Comparison of ENCODE assay signal across 8 cellular contexts in genomic region chr4:101192244-101192643, GRCh38.
DNase-seq lines count a peak whose midpoint lies in the region; ATAC-seq, FAIRE-seq and TF ChIP-seq lines count a peak whose summit lies in the region.

No MANE protein-coding gene starts in this region.

- no peaks in the 10 kb centered on the region for H3K9me3 ChIP-seq in CD8-positive, alpha-beta memory T cell (ENCODE audit: low read length)
- H3K9me3 ChIP-seq in GM12878 (replicated peaks; ENCODE audit: control insufficient read depth, insufficient read depth, low read length) = no peaks in the 10 kb centered on the region

- intact Hi-C loops in GM12878 (cut with micrococcal nuclease; ENCODE audit: unreplicated experiment) = no loop called here
- intact Hi-C loops in natural killer cell (cut with micrococcal nuclease) = loop anchor here (10.0 kb wide), 1 partner anchor 223 kb away; no protein-coding TSS in a partner anchor

- H2AFZ ChIP-seq in GM12878 (ENCODE audit: control insufficient read depth, low read depth, low read length) = no peak overlapping the region

- H3K27me3 ChIP-seq in CD8-positive, alpha-beta memory T cell (ENCODE audit: insufficient read depth, low read length, poor library complexity, severe bottlenecking) = no peaks in the 10 kb centered on the region
- no peaks in the 10 kb centered on the region for H3K27me3 ChIP-seq in GM12878 (replicated peaks in 1 of 2; ENCODE audit: control insufficient read depth in 2 of 2, insufficient read depth in 2 of 2, low read length in 1 of 2)

- H3K4me3 Mint-ChIP-seq in CD8-positive, alpha-beta memory T cell = no peak overlapping the region
- H3K4me3 Mint-ChIP-seq in natural killer cell = no peak overlapping the region

- no TSS peak for BruUV-seq in GM12878 (replicated peaks; lab: Mats Ljungman, UMichigan)

- H3K4me1 ChIP-seq in CD8-positive, alpha-beta memory T cell (ENCODE audit: insufficient read depth, low read length) = no peaks in the 10 kb centered on the region
- no peaks in the 10 kb centered on the region for H3K4me1 ChIP-seq in GM12878 (ENCODE audit: control insufficient read depth, insufficient read depth, low read length)

- CTCF ChIA-PET in CD8-positive, alpha-beta memory T cell (lab: Charles Lee) = no interaction called here
- CTCF ChIA-PET in GM12878 (lab: Yijun Ruan, JAX) = no interaction called here

- ATAC-seq in HG02642 (IDR thresholded peaks at IDR 0.05; ENCODE audit: poor library complexity, unreplicated experiment) (peak; percentile 55), GM12878 (0 out of 3 replicates have a peak, but pooled peaks have one; percentile 24), natural killer cell (no peak)

- H3K27ac ChIP-seq in CD8-positive, alpha-beta memory T cell (ENCODE audit: low read depth, low read length) = no peak overlapping the region
- H3K27ac ChIP-seq in GM12878 (ENCODE audit: control insufficient read depth, insufficient read depth) = no peak overlapping the region

- H3K4me1 Mint-ChIP-seq in CD8-positive, alpha-beta memory T cell = peaks cover 33 to 72% (median 58%) of the 10 kb centered on the region in 3 donors
- H3K4me1 Mint-ChIP-seq in natural killer cell = peaks cover 49 to 55% of the 10 kb centered on the region in 2 donors

- H3K4me3 ChIP-seq in CD8-positive, alpha-beta memory T cell (ENCODE audit: low read length) = no peak overlapping the region
- H3K4me3 ChIP-seq in GM12878 = no peak overlapping the region

- H3K36me3 ChIP-seq in CD8-positive, alpha-beta memory T cell (ENCODE audit: insufficient read depth, low read length) = no peaks in the 10 kb centered on the region
- H3K36me3 ChIP-seq in GM12878 (ENCODE audit: control insufficient read depth in 2 of 2, insufficient read depth in 2 of 2, low read length in 1 of 2) = no peaks in the 10 kb centered on the region; a peak in 1 of 4 replicates

- in situ Hi-C loops in GM12878 (cut with MboI) = no loop called here

- peak overlapping the region in 6 of 8 donors; percentile 2 to 79 (median 8) for H3K27ac Mint-ChIP-seq in CD8-positive, alpha-beta memory T cell
- peak overlapping the region; percentile 19 to 27 for H3K27ac Mint-ChIP-seq in natural killer cell

- RAD21 ChIA-PET in GM12878 (lab: Charles Lee; ENCODE audit: unreplicated experiment) = no interaction called here

- no peak for FAIRE-seq in GM12878 (lab: Jason Lieb, UNC)

- SMC1A ChIA-PET in GM12878 (lab: Charles Lee; ENCODE audit: uncharacterized antibody, unreplicated experiment) = interaction anchor here (0.9 kb wide), 1 partner anchor 405 kb away, joined by 3 read pairs; no protein-coding TSS in a partner anchor

- DNase-seq in CD8-positive, alpha-beta memory T cell = no peak
- no peak for DNase-seq in GM12878 (ENCODE audit: low read depth, low spot score)
- DNase-seq in natural killer cell = no peak
- DNase-seq in NCI-H345 (lab: John Stamatoyannopoulos, UW) = no peak
- DNase-seq in SIG-M5 (lab: John Stamatoyannopoulos, UW) = no peak
- DNase-seq in nucleus accumbens (lab: John Stamatoyannopoulos, UW) = no peak
- DNase-seq in NCI-H226 = no peak

- POLR2A ChIA-PET in CD8-positive, alpha-beta memory T cell (lab: Charles Lee) = no interaction called here
- POLR2A ChIA-PET in GM12878 (lab: Charles Lee) = no interaction called here

- H3K4me2 ChIP-seq in GM12878 (ENCODE audit: control insufficient read depth, insufficient read depth) = no peak overlapping the region

- H3K9ac ChIP-seq in GM12878 (ENCODE audit: control insufficient read depth, insufficient read depth, low read length) = no peak overlapping the region

- no peak for TF ChIP-seq POLR2A in GM12878 (IDR thresholded peaks at IDR 0.05; ENCODE audit: low read depth, low read length)

- TF ChIP-seq CTCF in GM12878 (IDR thresholded peaks at IDR 0.05 in 2 of 3, conservative IDR thresholded peaks at IDR 0.05 in 1 of 3; ENCODE audit: control insufficient read depth in 2 of 3, extremely low read depth in 1 of 3, insufficient read depth in 1 of 3, low read depth in 3 of 3, low read length in 3 of 3) (no peak), natural killer cell (IDR thresholded peaks at IDR 0.05) (no peak)

- TF ChIP-seq EP300 in GM12878 (IDR thresholded peaks at IDR 0.05; ENCODE audit: borderline replicate concordance in 1 of 2, control insufficient read depth in 1 of 2, low read depth in 2 of 2, low read length in 2 of 2) = no peak

- no peaks in the 10 kb centered on the region for H3K9me3 Mint-ChIP-seq in CD8-positive, alpha-beta memory T cell
- no peaks in the 10 kb centered on the region for H3K9me3 Mint-ChIP-seq in natural killer cell

- no peaks in the 10 kb centered on the region for H3K79me2 ChIP-seq in GM12878 (ENCODE audit: control insufficient read depth, insufficient read depth, low read length)

- no peaks in the 10 kb centered on the region for H3K27me3 Mint-ChIP-seq in CD8-positive, alpha-beta memory T cell
- H3K27me3 Mint-ChIP-seq in natural killer cell (ENCODE audit: low read depth in 2 of 2) = no peaks in the 10 kb centered on the region

- H4K20me1 ChIP-seq in GM12878 (ENCODE audit: control insufficient read depth, insufficient read depth) = no peaks in the 10 kb centered on the region

- no peak for TF ChIP-seq RAD21 in GM12878 (IDR thresholded peaks at IDR 0.05; ENCODE audit: insufficient read depth, low read depth, low read length)

- peaks cover 0 to 26% (median 13%) of the 10 kb centered on the region in 3 donors for H3K36me3 Mint-ChIP-seq in CD8-positive, alpha-beta memory T cell
- no peaks in the 10 kb centered on the region for H3K36me3 Mint-ChIP-seq in natural killer cell

TF ChIP-seq in GM12878, 131 proteins besides CTCF, POLR2A, EP300 and RAD21 (continues in another document):
- TF ChIP-seq CHD1 (IDR thresholded peaks at IDR 0.05; ENCODE audit: low read depth, low read length) = no peak
- TF ChIP-seq, protein P1, sequence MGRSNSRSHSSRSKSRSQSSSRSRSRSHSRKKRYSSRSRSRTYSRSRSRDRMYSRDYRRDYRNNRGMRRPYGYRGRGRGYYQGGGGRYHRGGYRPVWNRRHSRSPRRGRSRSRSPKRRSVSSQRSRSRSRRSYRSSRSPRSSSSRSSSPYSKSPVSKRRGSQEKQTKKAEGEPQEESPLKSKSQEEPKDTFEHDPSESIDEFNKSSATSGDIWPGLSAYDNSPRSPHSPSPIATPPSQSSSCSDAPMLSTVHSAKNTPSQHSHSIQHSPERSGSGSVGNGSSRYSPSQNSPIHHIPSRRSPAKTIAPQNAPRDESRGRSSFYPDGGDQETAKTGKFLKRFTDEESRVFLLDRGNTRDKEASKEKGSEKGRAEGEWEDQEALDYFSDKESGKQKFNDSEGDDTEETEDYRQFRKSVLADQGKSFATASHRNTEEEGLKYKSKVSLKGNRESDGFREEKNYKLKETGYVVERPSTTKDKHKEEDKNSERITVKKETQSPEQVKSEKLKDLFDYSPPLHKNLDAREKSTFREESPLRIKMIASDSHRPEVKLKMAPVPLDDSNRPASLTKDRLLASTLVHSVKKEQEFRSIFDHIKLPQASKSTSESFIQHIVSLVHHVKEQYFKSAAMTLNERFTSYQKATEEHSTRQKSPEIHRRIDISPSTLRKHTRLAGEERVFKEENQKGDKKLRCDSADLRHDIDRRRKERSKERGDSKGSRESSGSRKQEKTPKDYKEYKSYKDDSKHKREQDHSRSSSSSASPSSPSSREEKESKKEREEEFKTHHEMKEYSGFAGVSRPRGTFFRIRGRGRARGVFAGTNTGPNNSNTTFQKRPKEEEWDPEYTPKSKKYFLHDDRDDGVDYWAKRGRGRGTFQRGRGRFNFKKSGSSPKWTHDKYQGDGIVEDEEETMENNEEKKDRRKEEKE (IDR thresholded peaks at IDR 0.05) = no peak
- TF ChIP-seq ZNF24 (IDR thresholded peaks at IDR 0.05) = no peak
- no peak for TF ChIP-seq ETV6 (conservative IDR thresholded peaks at IDR 0.05 in 1 of 2, IDR thresholded peaks at IDR 0.05 in 1 of 2; ENCODE audit: borderline replicate concordance in 1 of 2, low read depth in 1 of 2)
- no peak for TF ChIP-seq TCF7 (IDR thresholded peaks at IDR 0.05; ENCODE audit: borderline replicate concordance)
- no peak for TF ChIP-seq SPI1 (IDR thresholded peaks at IDR 0.05; ENCODE audit: borderline replicate concordance, insufficient read depth, low read depth, low read length)
- TF ChIP-seq SMAD1 (IDR thresholded peaks at IDR 0.05; ENCODE audit: low read depth, partially characterized antibody) = no peak
- TF ChIP-seq, protein P2, sequence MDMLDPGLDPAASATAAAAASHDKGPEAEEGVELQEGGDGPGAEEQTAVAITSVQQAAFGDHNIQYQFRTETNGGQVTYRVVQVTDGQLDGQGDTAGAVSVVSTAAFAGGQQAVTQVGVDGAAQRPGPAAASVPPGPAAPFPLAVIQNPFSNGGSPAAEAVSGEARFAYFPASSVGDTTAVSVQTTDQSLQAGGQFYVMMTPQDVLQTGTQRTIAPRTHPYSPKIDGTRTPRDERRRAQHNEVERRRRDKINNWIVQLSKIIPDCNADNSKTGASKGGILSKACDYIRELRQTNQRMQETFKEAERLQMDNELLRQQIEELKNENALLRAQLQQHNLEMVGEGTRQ (IDR thresholded peaks at IDR 0.05; ENCODE audit: borderline replicate concordance, low read depth, low read length) = no peak
- no peak for TF ChIP-seq CREM (IDR thresholded peaks at IDR 0.05; ENCODE audit: low read depth)
- no peak for TF ChIP-seq SIN3A (IDR thresholded peaks at IDR 0.05; ENCODE audit: low read depth, low read length)
- no peak for TF ChIP-seq PAX5 (IDR thresholded peaks at IDR 0.05; ENCODE audit: borderline replicate concordance, low read depth, low read length)

Comparison
In these comparisons a context has a peak if more than half of its experiments do, and no peak if none do; other contexts are left out.
1. ATAC-seq: peak in HG02642 (single experiment) and GM12878 (single experiment); none in natural killer cell (0 of 3).